ENCODE assay signal across 8 cellular contexts in genomic region chr7:38398725-38399321, GRCh38.
DNase-seq lines count a peak whose midpoint lies in the region; ATAC-seq, FAIRE-seq and TF ChIP-seq lines count a peak whose summit lies in the region.

No MANE protein-coding gene starts in this region.

- TF ChIP-seq POLR2A in H54 (IDR thresholded peaks at IDR 0.05; ENCODE audit: low read depth, low read length), result no peak

- H3K4me3 Mint-ChIP-seq in naive B cell, result no peak overlapping the region
- H3K4me3 Mint-ChIP-seq in stimulated activated memory B cell treated with anti-CD40 and anti-IgM and Interleukin-4, amounts not matched to agents 10 μg/mL and 1 μg/mL and 100 μg/mL, for 72 hours, result no peak overlapping the region

- no peak for FAIRE-seq in H54 (lab: Jason Lieb, UNC)

- H3K27me3 ChIP-seq in endocrine pancreas (ENCODE audit: control insufficient read depth, insufficient read depth, low read length), result no peaks in the 10 kb centered on the region

- peaks cover 0 to 4% (median 0%) of the 10 kb centered on the region in 7 donors for H3K9me3 Mint-ChIP-seq in naive B cell
- no peaks in the 10 kb centered on the region for H3K9me3 Mint-ChIP-seq in stimulated activated memory B cell treated with anti-CD40 and anti-IgM and Interleukin-4, amounts not matched to agents 10 μg/mL and 1 μg/mL and 100 μg/mL, for 72 hours

- H3K36me3 ChIP-seq in endocrine pancreas (ENCODE audit: control insufficient read depth, insufficient read depth, low read length), result no peaks in the 10 kb centered on the region

- H3K9ac ChIP-seq in endocrine pancreas (ENCODE audit: control insufficient read depth, insufficient read depth, low read length), result no peak overlapping the region

- peaks cover 18 to 27% (median 23%) of the 10 kb centered on the region in 3 donors for H3K4me1 Mint-ChIP-seq in naive B cell
- peaks cover 28% of the 10 kb centered on the region for H3K4me1 Mint-ChIP-seq in stimulated activated memory B cell treated with anti-CD40 and anti-IgM and Interleukin-4, amounts not matched to agents 10 μg/mL and 1 μg/mL and 100 μg/mL, for 72 hours

- no peaks in the 10 kb centered on the region for H3K27me3 Mint-ChIP-seq in naive B cell
- no peaks in the 10 kb centered on the region for H3K27me3 Mint-ChIP-seq in stimulated activated memory B cell treated with anti-CD40 and anti-IgM and Interleukin-4, amounts not matched to agents 10 μg/mL and 1 μg/mL and 100 μg/mL, for 72 hours

- H3K4me3 ChIP-seq in endocrine pancreas (ENCODE audit: control insufficient read depth, insufficient read depth, low read length), result peak overlapping the region; percentile 79

- H3K27ac Mint-ChIP-seq in naive B cell, result no peak overlapping the region
- no peak overlapping the region for H3K27ac Mint-ChIP-seq in stimulated activated memory B cell treated with anti-CD40 and anti-IgM and Interleukin-4, amounts not matched to agents 10 μg/mL and 1 μg/mL and 100 μg/mL, for 72 hours

- no peaks in the 10 kb centered on the region for H3K36me3 Mint-ChIP-seq in naive B cell
- H3K36me3 Mint-ChIP-seq in stimulated activated memory B cell treated with anti-CD40 and anti-IgM and Interleukin-4, amounts not matched to agents 10 μg/mL and 1 μg/mL and 100 μg/mL, for 72 hours, result no peaks in the 10 kb centered on the region

- DNase-seq in DMS53 (lab: John Stamatoyannopoulos, UW) (peak; percentile 76), H54 (ENCODE audit: insufficient read length, low spot score) (peak; percentile 42), NCI-H2171 (lab: John Stamatoyannopoulos, UW) (peak; percentile 38), naive B cell (peak; percentile 44)
- peak; percentile 57 for DNase-seq in activated CD4-positive, alpha-beta T cell treated with anti-CD3 and anti-CD28 coated beads, Interleukin-2, amount 50 U/mL, for 1 hour

- no peaks in the 10 kb centered on the region for H3K9me3 ChIP-seq in endocrine pancreas (ENCODE audit: control insufficient read depth, low read length)

- ATAC-seq in naive B cell (ENCODE audit: low read depth in 2 of 2), result peak; percentile 55 to 60
- ATAC-seq in stimulated activated memory B cell treated with anti-CD40 and anti-IgM and Interleukin-4, amounts not matched to agents 10 μg/mL and 1 μg/mL and 100 μg/mL, for 72 hours, result peak; percentile 43
- no peak for ATAC-seq in HG02763 (IDR thresholded peaks at IDR 0.05; ENCODE audit: unreplicated experiment)

- H3K4me1 ChIP-seq in endocrine pancreas (ENCODE audit: control insufficient read depth, insufficient read depth, low read length), result peaks cover 7% of the 10 kb centered on the region
